8 cellular contexts compared by ENCODE assay signal in genomic region chr6:37222125-37222967, GRCh38. TPM values are rescaled to one million over a fixed set of nuclear protein-coding genes. Genes with fewer than 3 reads are reported as not detected.
A peak's percentile ranks its signal among the peaks of the same experiment; 100 is the strongest.
DNase-seq lines count a peak whose midpoint lies in the region; ATAC-seq and TF ChIP-seq lines count a peak whose summit lies in the region.

No MANE protein-coding gene starts in this region.

- peak overlapping the region; percentile 56 for H3K27ac ChIP-seq in Panc1 (ENCODE audit: low read length)

- CTCF ChIA-PET in Panc1 (lab: Charles Lee): interaction anchor here (0.7 to 1.4 kb wide), 3 partner anchors 12 to 205 kb away, joined by 3 to 6 read pairs (median 4); no protein-coding TSS in a partner anchor

- BruUV-seq in Panc1 (replicated peaks; lab: Mats Ljungman, UMichigan): no TSS peak

- H3K27ac Mint-ChIP-seq in activated T-helper 1 cell treated with anti-CD3 and anti-CD28 coated beads, Interleukin-12 subunit alpha, Interleukin-12 subunit beta, Interleukin-2, Interleukin-4 antibody, amounts not matched to agents 30 ng/mL and 10 ng/mL and 1 ng/mL, durations not matched to agents 14 hours and 24 hours and 36 hours: peak overlapping the region; percentile 80
- peak overlapping the region; percentile 61 to 76 for H3K27ac Mint-ChIP-seq in natural killer cell treated with Interleukin-12 subunit alpha and Interleukin-12 subunit beta and Interleukin-15 and Interleukin-18, amount 100 ng/mL, for 72 hours

- H3K27me3 Mint-ChIP-seq in activated T-helper 1 cell treated with anti-CD3 and anti-CD28 coated beads, Interleukin-12 subunit alpha, Interleukin-12 subunit beta, Interleukin-2, Interleukin-4 antibody, amounts not matched to agents 30 ng/mL and 10 ng/mL and 1 ng/mL, durations not matched to agents 14 hours and 24 hours and 36 hours (ENCODE audit: insufficient read depth): no peaks in the 10 kb centered on the region
- H3K27me3 Mint-ChIP-seq in natural killer cell treated with Interleukin-12 subunit alpha and Interleukin-12 subunit beta and Interleukin-15 and Interleukin-18, amount 100 ng/mL, for 72 hours: no peaks in the 10 kb centered on the region

- DNase-seq in DMS53 treated with DMSO at 0.1 percent for 48 hours (lab: John Stamatoyannopoulos, UW; ENCODE audit: unreplicated experiment): peak; percentile 94
- no peak for DNase-seq in Panc1 (ENCODE audit: low read depth, low spot score)
- DNase-seq in activated T-helper 1 cell treated with anti-CD3 and anti-CD28 coated beads, Interleukin-12 subunit alpha, Interleukin-12 subunit beta, Interleukin-2, Interleukin-4 antibody, amounts not matched to agents 30 ng/mL and 10 ng/mL and 1 ng/mL, durations not matched to agents 14 hours and 24 hours and 36 hours (ENCODE audit: low spot score): peak; percentile 77
- peak; percentile 60 for DNase-seq in fibroblast of the aortic adventitia (ENCODE audit: low read depth)
- DNase-seq in natural killer cell treated with Interleukin-12 subunit alpha and Interleukin-12 subunit beta and Interleukin-15 and Interleukin-18, amount 100 ng/mL, for 72 hours (ENCODE audit: low spot score): peak; percentile 81
- DNase-seq in stromal cell of bone marrow (ENCODE audit: low read depth): peak; percentile 71

- H3K4me3 ChIP-seq in Panc1 (ENCODE audit: low read depth in 2 of 2, low read length in 2 of 2) (peak overlapping the region; percentile 68 to 74), fibroblast of the aortic adventitia (ENCODE audit: low read depth, low read length) (peak overlapping the region; percentile 64)

- in situ Hi-C loops in Panc1 (cut with HindIII; ENCODE audit: low pct_unique_long_range_greater_than_20kb, low sequenced_read_pairs): no loop called here

- peak; percentile 14; the same call in 1 of the 2 replicates for TF ChIP-seq RAD21 in Ishikawa (IDR thresholded peaks at IDR 0.05; ENCODE audit: low read depth)

- H3K36me3 ChIP-seq in Panc1 (ENCODE audit: control insufficient read depth, insufficient read depth, low read length): no peaks in the 10 kb centered on the region

- H3K9me3 Mint-ChIP-seq in activated T-helper 1 cell treated with anti-CD3 and anti-CD28 coated beads, Interleukin-12 subunit alpha, Interleukin-12 subunit beta, Interleukin-2, Interleukin-4 antibody, amounts not matched to agents 30 ng/mL and 10 ng/mL and 1 ng/mL, durations not matched to agents 14 hours and 24 hours and 36 hours: no peaks in the 10 kb centered on the region
- no peaks in the 10 kb centered on the region for H3K9me3 Mint-ChIP-seq in natural killer cell treated with Interleukin-12 subunit alpha and Interleukin-12 subunit beta and Interleukin-15 and Interleukin-18, amount 100 ng/mL, for 72 hours

- no peaks in the 10 kb centered on the region for H3K27me3 ChIP-seq in Panc1 (ENCODE audit: control insufficient read depth, insufficient read depth, low read length)

- TF ChIP-seq CTCF in Panc1 (IDR thresholded peaks at IDR 0.05): no peak
- TF ChIP-seq CTCF in fibroblast of the aortic adventitia (IDR thresholded peaks at IDR 0.05; ENCODE audit: insufficient read depth, low read length): no peak

- ATAC-seq in GM21723 (IDR thresholded peaks at IDR 0.05; ENCODE audit: unreplicated experiment) (peak; percentile 90), Panc1 (peak; percentile 98)
- peak; percentile 95 to 97 for ATAC-seq in natural killer cell treated with Interleukin-12 subunit alpha and Interleukin-12 subunit beta and Interleukin-15 and Interleukin-18, amount 100 ng/mL, for 72 hours

- peaks cover 6% of the 10 kb centered on the region for H3K36me3 Mint-ChIP-seq in activated T-helper 1 cell treated with anti-CD3 and anti-CD28 coated beads, Interleukin-12 subunit alpha, Interleukin-12 subunit beta, Interleukin-2, Interleukin-4 antibody, amounts not matched to agents 30 ng/mL and 10 ng/mL and 1 ng/mL, durations not matched to agents 14 hours and 24 hours and 36 hours (ENCODE audit: low read depth)
- H3K36me3 Mint-ChIP-seq in natural killer cell treated with Interleukin-12 subunit alpha and Interleukin-12 subunit beta and Interleukin-15 and Interleukin-18, amount 100 ng/mL, for 72 hours: no peaks in the 10 kb centered on the region

- no peak for TF ChIP-seq EP300 in Ishikawa (IDR thresholded peaks at IDR 0.05; ENCODE audit: borderline replicate concordance)

- POLR2A ChIA-PET in Panc1 (lab: Charles Lee): interaction anchor here (0.6 to 1.0 kb wide), 2 partner anchors 53 to 103 kb away, joined by 3 read pairs; partner anchors contain the start of gene PIM1

- H3K4me1 Mint-ChIP-seq in activated T-helper 1 cell treated with anti-CD3 and anti-CD28 coated beads, Interleukin-12 subunit alpha, Interleukin-12 subunit beta, Interleukin-2, Interleukin-4 antibody, amounts not matched to agents 30 ng/mL and 10 ng/mL and 1 ng/mL, durations not matched to agents 14 hours and 24 hours and 36 hours (ENCODE audit: low read depth): peaks cover 51% of the 10 kb centered on the region
- H3K4me1 Mint-ChIP-seq in natural killer cell treated with Interleukin-12 subunit alpha and Interleukin-12 subunit beta and Interleukin-15 and Interleukin-18, amount 100 ng/mL, for 72 hours (ENCODE audit: low read depth in 2 of 2): peaks cover 28 to 31% of the 10 kb centered on the region in 2 donors

- H3K4me1 ChIP-seq in Panc1 (ENCODE audit: control insufficient read depth, insufficient read depth, low read length): peaks cover 10% of the 10 kb centered on the region; the same call in 1 of the 2 replicates

- peak overlapping the region; percentile 79 for H3K4me3 Mint-ChIP-seq in activated T-helper 1 cell treated with anti-CD3 and anti-CD28 coated beads, Interleukin-12 subunit alpha, Interleukin-12 subunit beta, Interleukin-2, Interleukin-4 antibody, amounts not matched to agents 30 ng/mL and 10 ng/mL and 1 ng/mL, durations not matched to agents 14 hours and 24 hours and 36 hours
- peak overlapping the region; percentile 82 for H3K4me3 Mint-ChIP-seq in natural killer cell treated with Interleukin-12 subunit alpha and Interleukin-12 subunit beta and Interleukin-15 and Interleukin-18, amount 100 ng/mL, for 72 hours

- intact Hi-C loops in Panc1 (cut with micrococcal nuclease; ENCODE audit: unreplicated experiment): no loop called here
- intact Hi-C loops in activated T-helper 1 cell treated with anti-CD3 and anti-CD28 coated beads, Interleukin-12 subunit alpha, Interleukin-12 subunit beta, Interleukin-2, Interleukin-4 antibody, amounts not matched to agents 30 ng/mL and 10 ng/mL and 1 ng/mL, durations not matched to agents 14 hours and 24 hours and 36 hours (cut with micrococcal nuclease): loop anchor here (1.0 to 2.0 kb wide), 4 partner anchors 18 to 93 kb away; no protein-coding TSS in a partner anchor

- no peaks in the 10 kb centered on the region for H3K9me3 ChIP-seq in Panc1 (ENCODE audit: control insufficient read depth, insufficient read depth, low read depth, low read length)

TF ChIP-seq in Ishikawa, 13 proteins besides CTCF, POLR2A, EP300 and RAD21:
- TF ChIP-seq MAX (IDR thresholded peaks at IDR 0.05): peak; percentile 43; the same call in 1 of the 2 replicates
- TF ChIP-seq YY1 (IDR thresholded peaks at IDR 0.05; ENCODE audit: low read depth): peak; percentile 28; the same call in 1 of the 2 replicates
- no peak for TF ChIP-seq TEAD4 (IDR thresholded peaks at IDR 0.05)
- TF ChIP-seq TAF1 (IDR thresholded peaks at IDR 0.05; ENCODE audit: low read depth): peak; percentile 25; the same call in 1 of the 2 replicates
- TF ChIP-seq, protein P1, sequence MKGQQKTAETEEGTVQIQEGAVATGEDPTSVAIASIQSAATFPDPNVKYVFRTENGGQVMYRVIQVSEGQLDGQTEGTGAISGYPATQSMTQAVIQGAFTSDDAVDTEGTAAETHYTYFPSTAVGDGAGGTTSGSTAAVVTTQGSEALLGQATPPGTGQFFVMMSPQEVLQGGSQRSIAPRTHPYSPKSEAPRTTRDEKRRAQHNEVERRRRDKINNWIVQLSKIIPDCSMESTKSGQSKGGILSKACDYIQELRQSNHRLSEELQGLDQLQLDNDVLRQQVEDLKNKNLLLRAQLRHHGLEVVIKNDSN (IDR thresholded peaks at IDR 0.05): no peak
- peak; percentile 89 for TF ChIP-seq ZBTB7A (IDR thresholded peaks at IDR 0.05; ENCODE audit: low read depth)

RNA-seq across cellular contexts. Expression of gene TBC1D22B, which starts 35.2 kb away (rescaled TPM):
- 13.0 TPM for total RNA-seq in Panc1 (2021; ENCODE audit: unreplicated experiment)
- polyA plus RNA-seq in Panc1 (2012; ENCODE audit: insufficient read length): 8.0 TPM
- 20.8 and 21.2 TPM in 2 replicates for total RNA-seq in activated T-helper 1 cell treated with anti-CD3 and anti-CD28 coated beads, Interleukin-12 subunit alpha, Interleukin-12 subunit beta, Interleukin-2, Interleukin-4 antibody, amounts not matched to agents 30 ng/mL and 10 ng/mL and 1 ng/mL, durations not matched to agents 14 hours and 24 hours and 36 hours
- 3.5 and 4.8 TPM in 2 replicates for total RNA-seq in fibroblast of the aortic adventitia (ENCODE audit: low replicate concordance)
- total RNA-seq in natural killer cell treated with Interleukin-12 subunit alpha and Interleukin-12 subunit beta and Interleukin-15 and Interleukin-18, amount 100 ng/mL, for 72 hours: 10 to 100 TPM; 27.3 to 37.8 TPM

RNA-seq across cellular contexts. Expression of gene TMEM217, which starts 35.6 kb away (rescaled TPM):
- total RNA-seq in Panc1 (2021; ENCODE audit: unreplicated experiment) (4.0 TPM), fibroblast of the aortic adventitia (ENCODE audit: low replicate concordance) (0.09 TPM in 1 of 2 replicates, not detected in the other)
- 1.4 TPM for polyA plus RNA-seq in Panc1 (2012; ENCODE audit: insufficient read length)
- total RNA-seq in activated T-helper 1 cell treated with anti-CD3 and anti-CD28 coated beads, Interleukin-12 subunit alpha, Interleukin-12 subunit beta, Interleukin-2, Interleukin-4 antibody, amounts not matched to agents 30 ng/mL and 10 ng/mL and 1 ng/mL, durations not matched to agents 14 hours and 24 hours and 36 hours: 7.7 and 9.9 TPM in 2 replicates
- total RNA-seq in natural killer cell treated with Interleukin-12 subunit alpha and Interleukin-12 subunit beta and Interleukin-15 and Interleukin-18, amount 100 ng/mL, for 72 hours: 10 to 100 TPM; 23.5 to 23.7 TPM

RNA-seq across cellular contexts. Expression of gene PIM1, which starts 52.4 kb away (rescaled TPM):
- 42.1 TPM for total RNA-seq in Panc1 (2021; ENCODE audit: unreplicated experiment)
- polyA plus RNA-seq in Panc1 (2012; ENCODE audit: insufficient read length): 24.5 TPM
- total RNA-seq in activated T-helper 1 cell treated with anti-CD3 and anti-CD28 coated beads, Interleukin-12 subunit alpha, Interleukin-12 subunit beta, Interleukin-2, Interleukin-4 antibody, amounts not matched to agents 30 ng/mL and 10 ng/mL and 1 ng/mL, durations not matched to agents 14 hours and 24 hours and 36 hours: 182 and 192 TPM in 2 replicates
- total RNA-seq in fibroblast of the aortic adventitia (ENCODE audit: low replicate concordance): 8.7 and 19.3 TPM in 2 replicates
- total RNA-seq in natural killer cell treated with Interleukin-12 subunit alpha and Interleukin-12 subunit beta and Interleukin-15 and Interleukin-18, amount 100 ng/mL, for 72 hours: 100 to 1,000 TPM; 511 to 723 TPM
